Comparison of ENCODE assay signal across 9 cellular contexts in genomic region chr11:100574894-100575769, GRCh38.
A peak's percentile ranks its signal among the peaks of the same experiment; 100 is the strongest.
DNase-seq lines count a peak whose midpoint lies in the region; ATAC-seq and TF ChIP-seq lines count a peak whose summit lies in the region.
"Had no signal": no experiment of that assay in that cellular context is flagged by ENCODE, and none has a peak within 500 bp of the region (broad histone marks: within the 10 kb centered on the region; RNA-seq: fewer than 3 reads in every experiment).

No MANE protein-coding gene starts in this region.

- H3K4me1 Mint-ChIP-seq in activated CD4-positive, alpha-beta T cell treated with anti-CD3 and anti-CD28 coated beads for 36 hours = no peaks in the 10 kb centered on the region
- no peaks in the 10 kb centered on the region for H3K4me1 Mint-ChIP-seq in naive thymus-derived CD8-positive, alpha-beta T cell
- H3K4me1 Mint-ChIP-seq in WTC11 = peaks cover 9% of the 10 kb centered on the region

- TF ChIP-seq CTCF in C4-2B (conservative IDR thresholded peaks at IDR 0.05) (peak; percentile 64), LNCaP clone FGC (IDR thresholded peaks at IDR 0.05; ENCODE audit: control insufficient read depth, extremely low read depth, insufficient read depth) (peak; percentile 65), WTC11 (IDR thresholded peaks at IDR 0.05) (no peak)

- H3K27ac Mint-ChIP-seq in activated CD4-positive, alpha-beta T cell treated with anti-CD3 and anti-CD28 coated beads for 36 hours = no peak overlapping the region
- H3K27ac Mint-ChIP-seq in naive thymus-derived CD8-positive, alpha-beta T cell = no peak overlapping the region
- no peak overlapping the region for H3K27ac Mint-ChIP-seq in WTC11

- H3K9me3 Mint-ChIP-seq in activated CD4-positive, alpha-beta T cell treated with anti-CD3 and anti-CD28 coated beads for 36 hours (ENCODE audit: low read depth) = no peaks in the 10 kb centered on the region
- no peaks in the 10 kb centered on the region for H3K9me3 Mint-ChIP-seq in naive thymus-derived CD8-positive, alpha-beta T cell
- H3K9me3 Mint-ChIP-seq in WTC11 = no peaks in the 10 kb centered on the region

- POLR2A ChIA-PET in activated CD4-positive, alpha-beta T cell treated with anti-CD3 and anti-CD28 coated beads for 36 hours (lab: Charles Lee) = no interaction called here
- POLR2A ChIA-PET in naive thymus-derived CD8-positive, alpha-beta T cell (lab: Charles Lee) = no interaction called here
- POLR2A ChIA-PET in WTC11 (lab: Charles Lee) = no interaction called here

- DNase-seq in LNCaP clone FGC (ENCODE audit: low read depth) (peak; percentile 14), amniotic stem cell (lab: John Stamatoyannopoulos, UW) (peak; percentile 16), left kidney (ENCODE audit: low read depth, low spot score) (peak; percentile 66), WTC11 (ENCODE audit: low spot score) (no peak)
- no peak for DNase-seq in activated CD4-positive, alpha-beta T cell treated with anti-CD3 and anti-CD28 coated beads for 36 hours
- DNase-seq in naive thymus-derived CD8-positive, alpha-beta T cell = no peak
- DNase-seq: left colon had no signal

- H3K27ac ChIP-seq in C4-2B = no peak overlapping the region

- no peak for ATAC-seq in HG03571 (IDR thresholded peaks at IDR 0.05; ENCODE audit: unreplicated experiment)
- ATAC-seq in activated CD4-positive, alpha-beta T cell treated with anti-CD3 and anti-CD28 coated beads for 36 hours = no peak
- ATAC-seq in naive thymus-derived CD8-positive, alpha-beta T cell = no peak
- ATAC-seq in WTC11 = no peak
- ATAC-seq: left colon had no signal

- peaks cover 2% of the 10 kb centered on the region for H3K27me3 Mint-ChIP-seq in activated CD4-positive, alpha-beta T cell treated with anti-CD3 and anti-CD28 coated beads for 36 hours
- peaks cover 0 to 3% (median 2%) of the 10 kb centered on the region in 5 donors for H3K27me3 Mint-ChIP-seq in naive thymus-derived CD8-positive, alpha-beta T cell
- H3K27me3 Mint-ChIP-seq in WTC11 (ENCODE audit: low read depth) = no peaks in the 10 kb centered on the region

- CTCF ChIA-PET in activated CD4-positive, alpha-beta T cell treated with anti-CD3 and anti-CD28 coated beads for 36 hours (lab: Charles Lee) = no interaction called here
- CTCF ChIA-PET in WTC11 (lab: Charles Lee) = no interaction called here

- intact Hi-C loops in activated CD4-positive, alpha-beta T cell treated with anti-CD3 and anti-CD28 coated beads for 36 hours (cut with DNase I, micrococcal nuclease) = loop anchor here (5.0 to 10.0 kb wide), 3 partner anchors 280 to 1432 kb away; no protein-coding TSS in a partner anchor

- no peak overlapping the region for H3K4me3 Mint-ChIP-seq in activated CD4-positive, alpha-beta T cell treated with anti-CD3 and anti-CD28 coated beads for 36 hours
- H3K4me3 Mint-ChIP-seq in naive thymus-derived CD8-positive, alpha-beta T cell = no peak overlapping the region
- H3K4me3 Mint-ChIP-seq in WTC11 = no peak overlapping the region

- H3K36me3 Mint-ChIP-seq in activated CD4-positive, alpha-beta T cell treated with anti-CD3 and anti-CD28 coated beads for 36 hours (ENCODE audit: low read depth) = no peaks in the 10 kb centered on the region
- H3K36me3 Mint-ChIP-seq in naive thymus-derived CD8-positive, alpha-beta T cell = no peaks in the 10 kb centered on the region
- H3K36me3 Mint-ChIP-seq in WTC11 = no peaks in the 10 kb centered on the region

- no peak overlapping the region for H3K4me3 ChIP-seq in LNCaP clone FGC (ENCODE audit: low read depth, low read length)

TF ChIP-seq in WTC11, 78 proteins besides CTCF, POLR2A, EP300 and RAD21:
- TF ChIP-seq HMGA2 (CRISPR knock-in tag; IDR thresholded peaks at IDR 0.05) (no peak), STAT6 (CRISPR knock-in tag; conservative IDR thresholded peaks at IDR 0.05; ENCODE audit: low read depth) (no peak)

Comparison
In these comparisons a context has a peak if more than half of its experiments do, and no peak if none do; other contexts are left out.
1. DNase-seq: peak in LNCaP clone FGC (single experiment), amniotic stem cell (single experiment) and left kidney (single experiment); none in activated CD4-positive, alpha-beta T cell treated with anti-CD3 and anti-CD28 coated beads for 36 hours (single experiment), naive thymus-derived CD8-positive, alpha-beta T cell (0 of 10) and WTC11 (single experiment).